ENCODE assay signal across 13 cellular contexts in the genomic region with DNA sequence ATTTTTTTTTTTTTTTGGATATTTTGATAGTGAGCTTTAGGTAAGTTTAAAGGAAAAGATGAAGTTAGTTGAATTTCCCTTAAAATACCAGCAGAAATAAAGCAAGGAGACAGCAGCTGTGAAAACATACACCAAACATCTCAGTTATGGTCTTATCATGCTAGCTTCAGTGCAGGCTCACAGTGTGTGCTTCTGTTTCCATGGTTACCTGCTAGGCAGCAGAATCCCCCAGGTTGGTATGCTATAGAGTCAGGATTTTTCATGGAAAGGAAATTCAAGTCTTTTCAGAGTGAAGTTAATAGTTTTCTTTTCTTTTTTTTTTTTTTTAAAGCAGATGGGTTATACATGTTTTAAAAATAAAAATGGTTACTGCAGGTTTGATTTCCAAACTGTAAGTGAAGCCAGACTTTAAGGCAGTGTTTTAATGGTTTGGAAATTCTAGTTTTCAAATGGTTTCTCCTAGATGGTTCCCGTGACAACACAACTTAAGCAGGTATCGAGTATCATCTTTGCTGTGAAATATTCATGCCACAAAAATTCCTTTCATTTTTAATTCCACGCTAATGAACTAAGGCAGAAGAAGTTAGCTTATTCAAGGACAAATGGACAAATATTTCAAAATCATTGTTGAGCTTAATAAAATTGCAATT.
DNase-seq lines count a peak whose midpoint lies in the region; ATAC-seq and TF ChIP-seq lines count a peak whose summit lies in the region.
"Had no signal": no experiment of that assay in that cellular context is flagged by ENCODE, and none has a peak within 500 bp of the region (broad histone marks: within the 10 kb centered on the region; RNA-seq: fewer than 3 reads in every experiment).

No MANE protein-coding gene starts in this region.

- H3K9ac ChIP-seq in SK-N-SH (no peak overlapping the region), trophoblast cell (ENCODE audit: low read length) (no peak overlapping the region)

- H3K23ac ChIP-seq in trophoblast cell (ENCODE audit: low read length) = no peak overlapping the region

- no peaks in the 10 kb centered on the region for H3K79me1 ChIP-seq in trophoblast cell (ENCODE audit: low read length)

- TF ChIP-seq CTCF in SK-N-SH (IDR thresholded peaks at IDR 0.05) = no peak
- no peak for TF ChIP-seq CTCF in OCI-LY7 (conservative IDR thresholded peaks at IDR 0.05; ENCODE audit: low read length)
- TF ChIP-seq CTCF in body of pancreas (IDR thresholded peaks at IDR 0.05) = no peak

- H3K18ac ChIP-seq in trophoblast cell (ENCODE audit: low read length) = no peak overlapping the region

- H3K9me2 ChIP-seq in SK-N-SH (no peaks in the 10 kb centered on the region), OCI-LY7 (ENCODE audit: insufficient read depth, low read length) (no peaks in the 10 kb centered on the region)

- H3K4me3 ChIP-seq in HAP-1 (no peak overlapping the region), SK-N-SH (ENCODE audit: low read depth in 2 of 2, low read length in 1 of 2) (no peak overlapping the region), trophoblast cell (ENCODE audit: low read depth, low read length) (no peak overlapping the region), OCI-LY7 (ENCODE audit: low read depth, low read length, poor library complexity, severe bottlenecking) (no peak overlapping the region), body of pancreas (no peak overlapping the region)

- H3K4ac ChIP-seq in trophoblast cell (ENCODE audit: low read depth, low read length) = no peak overlapping the region

- H3K27ac ChIP-seq in SK-N-SH (ENCODE audit: low read depth in 2 of 2, low read length in 1 of 2) = peak overlapping the region in 1 of 2 experiments; percentile 37; a peak in 3 of 4 replicates
- H3K27ac ChIP-seq in trophoblast cell (ENCODE audit: low read depth, low read length) = no peak overlapping the region
- no peak overlapping the region for H3K27ac ChIP-seq in OCI-LY7 (ENCODE audit: low read depth, low read length, poor library complexity, severe bottlenecking)
- H3K27ac ChIP-seq in body of pancreas = no peak overlapping the region

- TF ChIP-seq POLR2A in body of pancreas (IDR thresholded peaks at IDR 0.05) = no peak

- H3K9me3 ChIP-seq in HAP-1 (no peaks in the 10 kb centered on the region), SK-N-SH (no peaks in the 10 kb centered on the region), trophoblast cell (ENCODE audit: insufficient read depth, low read depth, low read length) (no peaks in the 10 kb centered on the region), OCI-LY7 (ENCODE audit: low read length) (no peaks in the 10 kb centered on the region), body of pancreas (no peaks in the 10 kb centered on the region)

- H3K4me2 ChIP-seq in SK-N-SH (no peak overlapping the region), trophoblast cell (ENCODE audit: low read length) (no peak overlapping the region), OCI-LY7 (ENCODE audit: low read length) (no peak overlapping the region)

- H2BK120ac ChIP-seq in trophoblast cell (ENCODE audit: insufficient read depth, low read length, poor library complexity) = no peak overlapping the region

- no peaks in the 10 kb centered on the region for H3K27me3 ChIP-seq in HAP-1 (ENCODE audit: low read depth)
- no peaks in the 10 kb centered on the region for H3K27me3 ChIP-seq in SK-N-SH (ENCODE audit: insufficient read depth)
- no peaks in the 10 kb centered on the region for H3K27me3 ChIP-seq in trophoblast cell (ENCODE audit: insufficient read depth, low read length)
- H3K27me3 ChIP-seq in body of pancreas = no peaks in the 10 kb centered on the region

- H4K20me1 ChIP-seq in SK-N-SH (ENCODE audit: insufficient read depth) (no peaks in the 10 kb centered on the region), OCI-LY7 (ENCODE audit: insufficient read depth, low read length) (no peaks in the 10 kb centered on the region)

- no peak for TF ChIP-seq EP300 in SK-N-SH (IDR thresholded peaks at IDR 0.05; ENCODE audit: borderline replicate concordance in 1 of 2, low read depth in 1 of 2, low read length in 1 of 2)

- H2AFZ ChIP-seq in SK-N-SH (ENCODE audit: low read depth) (no peak overlapping the region), trophoblast cell (ENCODE audit: insufficient read depth, low read length, poor library complexity) (no peak overlapping the region), OCI-LY7 (ENCODE audit: low read length) (no peak overlapping the region)

- no peak overlapping the region for H4K8ac ChIP-seq in trophoblast cell (ENCODE audit: low read depth, low read length)

- no peaks in the 10 kb centered on the region; the same call in 1 of the 2 replicates for H3K4me1 ChIP-seq in HAP-1
- peaks cover 0 to 5% of the 10 kb centered on the region in 2 experiments; a peak in 1 of 4 replicates for H3K4me1 ChIP-seq in SK-N-SH (ENCODE audit: control insufficient read depth in 1 of 2, insufficient read depth in 2 of 2, low read depth in 1 of 2, low read length in 1 of 2)
- H3K4me1 ChIP-seq in trophoblast cell (ENCODE audit: control insufficient read depth in 1 of 2, insufficient read depth in 2 of 2, low read length in 2 of 2) = no peaks in the 10 kb centered on the region
- H3K4me1 ChIP-seq in OCI-LY7 (ENCODE audit: insufficient read depth, low read length, poor library complexity, severe bottlenecking) = no peaks in the 10 kb centered on the region
- H3K4me1 ChIP-seq in body of pancreas = peaks cover 14% of the 10 kb centered on the region

- in situ Hi-C loops in HAP-1 (cut with MboI; ENCODE audit: low sequenced_read_pairs) = no loop called here

- POLR2A ChIA-PET in SK-N-SH (lab: Yijun Ruan, JAX) (no interaction called here), OCI-LY7 (lab: Charles Lee) (interaction anchor here (0.7 to 0.9 kb wide), 3 partner anchors 11 to 1059 kb away, joined by 3 to 4 read pairs (median 3); no protein-coding TSS in a partner anchor)

- TF ChIP-seq RAD21 in SK-N-SH (IDR thresholded peaks at IDR 0.05; ENCODE audit: low read length) = no peak

- no peak overlapping the region for H4K91ac ChIP-seq in trophoblast cell (ENCODE audit: low read depth, low read length)

- intact Hi-C loops in OCI-LY7 (cut with micrococcal nuclease; ENCODE audit: unreplicated experiment) = no loop called here
- intact Hi-C loops in body of pancreas (cut with DNase I) = no loop called here

- H4K12ac ChIP-seq in trophoblast cell (ENCODE audit: low read depth, low read length) = no peak overlapping the region

- H3K14ac ChIP-seq in trophoblast cell (ENCODE audit: low read length) = no peak overlapping the region

- H2AK5ac ChIP-seq in trophoblast cell (ENCODE audit: low read length) = no peak overlapping the region

- H2BK12ac ChIP-seq in trophoblast cell (ENCODE audit: low read length) = no peak overlapping the region

- CTCF ChIA-PET in SK-N-SH (lab: Yijun Ruan, JAX) = interaction anchor here (1.0 to 1.4 kb wide), 3 partner anchors 9 to 215 kb away, joined by 3 to 4 read pairs (median 3); no protein-coding TSS in a partner anchor
- CTCF ChIA-PET in OCI-LY7 (lab: Charles Lee; ENCODE audit: unreplicated experiment) = no interaction called here

- H2BK5ac ChIP-seq in trophoblast cell (ENCODE audit: low read depth, low read length, poor library complexity) = no peak overlapping the region

- no peaks in the 10 kb centered on the region for H3K36me3 ChIP-seq in HAP-1 (replicated peaks)
- H3K36me3 ChIP-seq in SK-N-SH (replicated peaks in 1 of 2; ENCODE audit: control insufficient read depth in 1 of 2, insufficient read depth in 2 of 2, low read length in 1 of 2) = no peaks in the 10 kb centered on the region
- H3K36me3 ChIP-seq in trophoblast cell (ENCODE audit: control insufficient read depth in 1 of 2, insufficient read depth in 2 of 2, low read length in 2 of 2) = no peaks in the 10 kb centered on the region
- no peaks in the 10 kb centered on the region for H3K36me3 ChIP-seq in OCI-LY7 (ENCODE audit: insufficient read depth, low read length)
- H3K36me3 ChIP-seq in body of pancreas (replicated peaks in 1 of 2; ENCODE audit: insufficient read depth in 1 of 2, low read depth in 2 of 2) = no peaks in the 10 kb centered on the region

- WGBS in SK-N-SH (ENCODE audit: low lambda C conversion rate) = 86% methylated on average over 3 of the region's 3 CpGs
- no CpG with 5 or more reads among the region's 3 CpGs for WGBS in trophoblast cell (ENCODE audit: extremely low coverage, insufficient coverage, insufficient read length)
- WGBS in body of pancreas, 2 donors = 72 to 73% methylated on average over 3 of the region's 3 CpGs

- ATAC-seq in HG02588 (IDR thresholded peaks at IDR 0.05; ENCODE audit: unreplicated experiment) (no peak), body of pancreas (no peak)
- ATAC-seq: activated CD4-positive, alpha-beta T cell treated with anti-CD3 and anti-CD28 coated beads for 36 hours; activated T-cell treated with anti-CD3 and anti-CD28 coated beads, Interleukin-2, amount 50 U/mL, for 72 hours; T-cell had no signal

- H3K79me2 ChIP-seq in SK-N-SH (ENCODE audit: insufficient read depth) = no peaks in the 10 kb centered on the region
- H3K79me2 ChIP-seq in trophoblast cell (ENCODE audit: control insufficient read depth, insufficient read depth, low read length, poor library complexity) = no peaks in the 10 kb centered on the region
- no peaks in the 10 kb centered on the region for H3K79me2 ChIP-seq in OCI-LY7 (ENCODE audit: insufficient read depth, low read depth, low read length)

- no peaks in the 10 kb centered on the region for H3F3A ChIP-seq in SK-N-SH (replicated peaks; ENCODE audit: insufficient read depth)

- no TSS peak for BruUV-seq in OCI-LY7 (replicated peaks; lab: Mats Ljungman, UMichigan)

- DNase-seq in HAP-1 (ENCODE audit: low spot score in 2 of 2) (peak; percentile 14 to 38), SK-N-SH (peak; percentile 38), glomerular visceral epithelial cell (ENCODE audit: extremely low spot score) (peak; percentile 65), trophoblast cell (peak; percentile 77 to 94), OCI-LY7 (ENCODE audit: low spot score) (no peak), body of pancreas (no peak)
- DNase-seq in stimulated activated CD4-positive, alpha-beta T cell treated with anti-CD3 and anti-CD28 coated beads, Interleukin-1b, Interleukin-23, amount 100 ng/mL, for 48 hours = no peak
- DNase-seq: activated CD4-positive, alpha-beta T cell treated with anti-CD3 and anti-CD28 coated beads for 36 hours; activated T-cell treated with anti-CD3 and anti-CD28 coated beads, Interleukin-2, amount 50 U/mL, for 72 hours; CD8-positive, alpha-beta memory T cell; NCI-H1436 treated with DMSO at 0.1 percent for 48 hours; T-cell had no signal

TF ChIP-seq in SK-N-SH, 30 proteins besides CTCF, POLR2A, EP300 and RAD21 (continues in another document):
- TF ChIP-seq FOXJ3 (CRISPR knock-in tag; IDR thresholded peaks at IDR 0.05) (no peak), FOSL2 (IDR thresholded peaks at IDR 0.05; ENCODE audit: borderline replicate concordance, low read depth) (no peak), TEAD4 (IDR thresholded peaks at IDR 0.05; ENCODE audit: borderline replicate concordance, insufficient read depth) (no peak), RFX5 (IDR thresholded peaks at IDR 0.05; ENCODE audit: low read length) (no peak)

Comparison
In these comparisons a context has a peak if more than half of its experiments do, and no peak if none do; other contexts are left out.
1. DNase-seq: peak in HAP-1 (2 of 2), SK-N-SH (single experiment), glomerular visceral epithelial cell (single experiment) and trophoblast cell (2 of 2); none in OCI-LY7 (single experiment), stimulated activated CD4-positive, alpha-beta T cell treated with anti-CD3 and anti-CD28 coated beads, Interleukin-1b, Interleukin-23, amount 100 ng/mL, for 48 hours (single experiment) and body of pancreas (0 of 4).